7 cellular contexts compared by ENCODE assay signal in genomic region chr1:47996406-47997226, GRCh38. TPM values are rescaled to one million over a fixed set of nuclear protein-coding genes. Genes with fewer than 3 reads are reported as not detected.
DNase-seq lines count a peak whose midpoint lies in the region; ATAC-seq and TF ChIP-seq lines count a peak whose summit lies in the region.

No MANE protein-coding gene starts in this region.

- peak overlapping the region; percentile 48; the same call in 1 of the 2 replicates for H3K27ac ChIP-seq in HUES6 (ENCODE audit: low read depth, low read length)

- no peak for DNase-seq in astrocyte of the cerebellum (ENCODE audit: low read depth)
- DNase-seq in kidney epithelial cell (ENCODE audit: low read depth) = no peak
- DNase-seq in NCI-H446 treated with DMSO at 0.1 percent for 48 hours (lab: John Stamatoyannopoulos, UW) = no peak
- DNase-seq in NCI-H2107 treated with DMSO at 0.1 percent for 48 hours (lab: John Stamatoyannopoulos, UW; ENCODE audit: unreplicated experiment) = no peak

- H3K9ac ChIP-seq in HUES6 (ENCODE audit: low read length) = peak overlapping the region; percentile 70

- no peaks in the 10 kb centered on the region for H3K36me3 Mint-ChIP-seq in stimulated activated naive CD8-positive, alpha-beta T cell treated with anti-CD3 and anti-CD28 coated beads, Interleukin-15, Interleukin-2, amounts not matched to agents 100 ng/mL and 50 ng/mL, for 24 hours (ENCODE audit: low read depth)

- peak overlapping the region; percentile 70 for H3K4me3 ChIP-seq in HUES6 (ENCODE audit: low read depth, low read length)
- H3K4me3 ChIP-seq in astrocyte of the cerebellum (ENCODE audit: low read depth, low read length) = peak overlapping the region; percentile 41
- peak overlapping the region; percentile 71 for H3K4me3 ChIP-seq in kidney epithelial cell (ENCODE audit: low read depth, low read length)

- H3K27me3 ChIP-seq in HUES6 (ENCODE audit: control insufficient read depth, insufficient read depth, low read length) = peaks cover 46% of the 10 kb centered on the region
- peaks cover 3% of the 10 kb centered on the region for H3K27me3 ChIP-seq in kidney epithelial cell (ENCODE audit: control insufficient read depth, insufficient read depth, low read length)

- no peaks in the 10 kb centered on the region for H3K9me3 Mint-ChIP-seq in stimulated activated naive CD8-positive, alpha-beta T cell treated with anti-CD3 and anti-CD28 coated beads, Interleukin-15, Interleukin-2, amounts not matched to agents 100 ng/mL and 50 ng/mL, for 24 hours

- peak overlapping the region; percentile 76 for H3K4me3 Mint-ChIP-seq in stimulated activated naive CD8-positive, alpha-beta T cell treated with anti-CD3 and anti-CD28 coated beads, Interleukin-15, Interleukin-2, amounts not matched to agents 100 ng/mL and 50 ng/mL, for 24 hours

- TF ChIP-seq CTCF in astrocyte of the cerebellum (IDR thresholded peaks at IDR 0.05; ENCODE audit: low read depth, low read length, missing control alignments) (no peak), kidney epithelial cell (IDR thresholded peaks at IDR 0.05; ENCODE audit: insufficient read depth, low read length, poor library complexity, severe bottlenecking) (no peak)

- in situ Hi-C loops in astrocyte of the cerebellum (cut with HindIII; ENCODE audit: low sequenced_read_pairs) = no loop called here

- peaks cover 4% of the 10 kb centered on the region for H3K4me1 Mint-ChIP-seq in stimulated activated naive CD8-positive, alpha-beta T cell treated with anti-CD3 and anti-CD28 coated beads, Interleukin-15, Interleukin-2, amounts not matched to agents 100 ng/mL and 50 ng/mL, for 24 hours (ENCODE audit: low read depth)

- no peak for ATAC-seq in HG03095 (IDR thresholded peaks at IDR 0.05; ENCODE audit: unreplicated experiment)

- no peaks in the 10 kb centered on the region for H3K9me3 ChIP-seq in HUES6 (ENCODE audit: control insufficient read depth, insufficient read depth, low read depth, low read length)

- peaks cover 55% of the 10 kb centered on the region for H3K4me1 ChIP-seq in HUES6 (ENCODE audit: control insufficient read depth, insufficient read depth, low read length)

- H3K27ac Mint-ChIP-seq in stimulated activated naive CD8-positive, alpha-beta T cell treated with anti-CD3 and anti-CD28 coated beads, Interleukin-15, Interleukin-2, amounts not matched to agents 100 ng/mL and 50 ng/mL, for 24 hours = no peak overlapping the region

- H3K36me3 ChIP-seq in HUES6 (ENCODE audit: control insufficient read depth, insufficient read depth, low read length) = peaks cover 7% of the 10 kb centered on the region
- H3K36me3 ChIP-seq in kidney epithelial cell (ENCODE audit: control insufficient read depth, insufficient read depth, low read length) = peaks cover 4% of the 10 kb centered on the region

- peaks cover 67% of the 10 kb centered on the region for H3K27me3 Mint-ChIP-seq in stimulated activated naive CD8-positive, alpha-beta T cell treated with anti-CD3 and anti-CD28 coated beads, Interleukin-15, Interleukin-2, amounts not matched to agents 100 ng/mL and 50 ng/mL, for 24 hours

RNA-seq across cellular contexts. Expression of gene TRABD2B, which starts 0.6 kb away (rescaled TPM):
- total RNA-seq in kidney epithelial cell = 0.92 and 1.2 TPM in 2 replicates
